Comparison of ENCODE assay signal across 2 cellular contexts in genomic region chr11:9625728-9626127, GRCh38.
TF ChIP-seq lines count a peak whose summit lies in the region.

No MANE protein-coding gene starts in this region.

TF ChIP-seq in H1, 55 proteins besides CTCF, POLR2A, EP300 and RAD21 (continued from another document):
- no peak for TF ChIP-seq NANOG (IDR thresholded peaks at IDR 0.05; ENCODE audit: insufficient read depth, low read depth, low read length, poor library complexity, severe bottlenecking)
- TF ChIP-seq JUN (IDR thresholded peaks at IDR 0.05; ENCODE audit: low read depth, low read length): no peak
- no peak for TF ChIP-seq KDM1A (IDR thresholded peaks at IDR 0.05; ENCODE audit: borderline replicate concordance, low read length)
- TF ChIP-seq TAF7 (optimal IDR thresholded peaks at IDR 0.05; ENCODE audit: borderline replicate concordance, low read depth, low read length): no peak
- no peak for TF ChIP-seq YY1 (IDR thresholded peaks at IDR 0.05; ENCODE audit: low read depth, low read length)

TF ChIP-seq in neural cell, 6 proteins besides CTCF, POLR2A, EP300 and RAD21:
- no peak for TF ChIP-seq SMC3 (conservative IDR thresholded peaks at IDR 0.05; ENCODE audit: poor library complexity)
